In genomic region chr11:34234086-34234740, GRCh38 we compare ENCODE assay signal across 8 cellular contexts.
A peak's percentile ranks its signal among the peaks of the same experiment; 100 is the strongest.
DNase-seq lines count a peak whose midpoint lies in the region; ATAC-seq and TF ChIP-seq lines count a peak whose summit lies in the region.

No MANE protein-coding gene starts in this region.

- H4K20me1 ChIP-seq in DND-41 (ENCODE audit: insufficient read depth, low read length), result no peaks in the 10 kb centered on the region

- H2AFZ ChIP-seq in DND-41 (ENCODE audit: low read depth, low read length), result no peak overlapping the region

- H3K4me1 ChIP-seq in DND-41 (ENCODE audit: insufficient read depth, low read length), result no peaks in the 10 kb centered on the region

- no peak for TF ChIP-seq EP300 in Ishikawa (IDR thresholded peaks at IDR 0.05; ENCODE audit: borderline replicate concordance)

- no peak overlapping the region for H3K4me2 ChIP-seq in DND-41 (ENCODE audit: insufficient read depth, low read length)

- no peaks in the 10 kb centered on the region for H3K36me3 ChIP-seq in DND-41 (ENCODE audit: insufficient read depth, low read length)

- H3K4me3 ChIP-seq in DND-41 (ENCODE audit: low read depth in 1 of 2, low read length in 2 of 2), result no peak overlapping the region

- H3K9me3 ChIP-seq in DND-41 (ENCODE audit: insufficient read depth, low read length, severe bottlenecking), result no peaks in the 10 kb centered on the region

- TF ChIP-seq CTCF in DND-41 (IDR thresholded peaks at IDR 0.05; ENCODE audit: borderline replicate concordance, extremely low read depth, low read length, poor library complexity, severe bottlenecking), result no peak

- H3K79me2 ChIP-seq in DND-41 (ENCODE audit: insufficient read depth, low read length), result no peaks in the 10 kb centered on the region

- ATAC-seq in DND-41 (ENCODE audit: insufficient read depth, low read depth), result peak; percentile 79
- ATAC-seq in GM21717 (IDR thresholded peaks at IDR 0.05; ENCODE audit: unreplicated experiment), result peak; percentile 76

- DNase-seq in DND-41 (peak; percentile 28), renal cortical epithelial cell (ENCODE audit: low read depth) (peak; percentile 93), NCI-H1105 treated with DMSO at 0.1 percent for 48 hours (lab: John Stamatoyannopoulos, UW) (no peak), G401 (ENCODE audit: low spot score) (no peak)
- peak; percentile 64 for DNase-seq in activated CD4-positive, alpha-beta T cell treated with anti-CD3 and anti-CD28 coated beads for 1 hour
- peak; percentile 71 for DNase-seq in effector CD4-positive, alpha-beta T cell

- no peak for TF ChIP-seq RAD21 in Ishikawa (IDR thresholded peaks at IDR 0.05; ENCODE audit: low read depth)

- in situ Hi-C loops in G401 (cut with HindIII; ENCODE audit: low sequenced_read_pairs), result no loop called here

- no peak overlapping the region for H3K27ac ChIP-seq in DND-41 (ENCODE audit: low read length)

- H3K27me3 ChIP-seq in DND-41 (ENCODE audit: insufficient read depth, low read length, poor library complexity), result no peaks in the 10 kb centered on the region

- H3K9ac ChIP-seq in DND-41 (ENCODE audit: low read depth, low read length), result no peak overlapping the region

TF ChIP-seq in Ishikawa, 13 proteins besides CTCF, POLR2A, EP300 and RAD21:
- TF ChIP-seq ZBTB7A (IDR thresholded peaks at IDR 0.05; ENCODE audit: low read depth) (peak; percentile 51; the same call in 1 of the 2 replicates), EGR1 (IDR thresholded peaks at IDR 0.05) (no peak)

Comparison
In these comparisons a context has a peak if more than half of its experiments do, and no peak if none do; other contexts are left out.
1. DNase-seq: peak in DND-41 (single experiment), activated CD4-positive, alpha-beta T cell treated with anti-CD3 and anti-CD28 coated beads for 1 hour (single experiment), effector CD4-positive, alpha-beta T cell (single experiment) and renal cortical epithelial cell (single experiment); none in NCI-H1105 treated with DMSO at 0.1 percent for 48 hours (single experiment) and G401 (single experiment).